ENCODE assay signal across 19 cellular contexts in the genomic region with DNA sequence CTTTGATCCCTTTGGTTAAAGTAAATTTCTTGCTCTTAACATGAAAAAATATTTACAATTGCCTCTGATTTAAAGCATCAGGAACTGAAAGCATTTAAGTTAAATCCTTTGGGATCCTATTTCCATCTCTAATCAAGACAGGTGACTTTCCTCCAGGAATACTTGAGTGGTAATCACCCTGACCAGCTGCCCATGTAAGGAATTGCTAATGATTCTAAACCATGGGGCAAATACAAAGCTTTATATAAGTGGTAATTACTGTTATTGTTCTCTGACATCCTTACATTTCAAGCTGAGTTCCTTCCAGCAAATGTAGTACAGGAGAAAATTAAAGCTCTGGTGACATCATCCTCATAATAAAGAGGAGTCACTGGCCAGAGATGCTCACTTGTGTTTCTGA.
"Had no signal": no experiment of that assay in that cellular context is flagged by ENCODE, and none has a peak within 500 bp of the region (broad histone marks: within the 10 kb centered on the region; RNA-seq: fewer than 3 reads in every experiment).

No MANE protein-coding gene starts in this region.

- H3K4me1 ChIP-seq: ascending aorta, colonic mucosa, left ventricle myocardium inferior, tibial nerve, uterus had no signal

- DNase-seq: activated CD4-positive, alpha-beta T cell treated with anti-CD3 and anti-CD28 coated beads for 1 hour; activated CD8-positive, alpha-beta memory T cell treated with anti-CD3 and anti-CD28 coated beads for 24 hours; activated CD8-positive, alpha-beta memory T cell treated with anti-CD3 and anti-CD28 coated beads, Interleukin-2, amount 50 U/mL, for 48 hours; activated effector memory CD4-positive, alpha-beta T cell treated with Interleukin-2 at 50 U/mL for 16 hours; activated T-cell treated with anti-CD3 and anti-CD28 coated beads, Interleukin-2, amount 50 U/mL, for 48 hours; colonic mucosa; erythroblast; foreskin melanocyte; hypothalamus; left ventricle myocardium inferior; mammary epithelial cell; nephron progenitor cell; nucleus accumbens; stimulated activated CD4-positive, alpha-beta T cell treated with anti-CD3 and anti-CD28 coated beads, Interleukin-12 subunit alpha, Interleukin-12 subunit beta, amount 100 ng/mL, for 4 hours; stimulated activated CD4-positive, alpha-beta T cell treated with anti-CD3 and anti-CD28 coated beads, Interleukin-1b, Interleukin-23, amount 100 ng/mL, for 48 hours; stimulated activated naive CD8-positive, alpha-beta T cell treated with anti-CD3 and anti-CD28 coated beads, Interleukin-15, Interleukin-2, amounts not matched to agents 100 U/mL and 50 U/mL, for 24 hours; uterus had no signal

- H3K4me3 ChIP-seq: ascending aorta, colonic mucosa, left ventricle myocardium inferior, tibial nerve, uterus had no signal

- H3K36me3 ChIP-seq: ascending aorta, colonic mucosa, left ventricle myocardium inferior, tibial nerve, uterus had no signal

- ATAC-seq: stimulated activated naive CD8-positive, alpha-beta T cell treated with anti-CD3 and anti-CD28 coated beads, Interleukin-15, Interleukin-2, amounts not matched to agents 100 U/mL and 50 U/mL, for 24 hours had no signal

- H3K9me3 ChIP-seq: ascending aorta, colonic mucosa, left ventricle myocardium inferior, tibial nerve, uterus had no signal

- H3K27ac ChIP-seq: ascending aorta, colonic mucosa, left ventricle myocardium inferior, tibial nerve, uterus had no signal

- H3K27me3 ChIP-seq: ascending aorta, colonic mucosa, tibial nerve, uterus had no signal
